ENCODE assay signal across 16 cellular contexts in genomic region chr7:152924826-152925411, GRCh38.
DNase-seq lines count a peak whose midpoint lies in the region; ATAC-seq, FAIRE-seq and TF ChIP-seq lines count a peak whose summit lies in the region.
"Had no signal": no experiment of that assay in that cellular context is flagged by ENCODE, and none has a peak within 500 bp of the region (broad histone marks: within the 10 kb centered on the region; RNA-seq: fewer than 3 reads in every experiment).

No MANE protein-coding gene starts in this region.

- TF ChIP-seq POLR2A in K562 (conservative IDR thresholded peaks at IDR 0.05), result no peak
- TF ChIP-seq POLR2A in prostate gland (IDR thresholded peaks at IDR 0.05), result no peak

- no peaks in the 10 kb centered on the region for H3K79me2 ChIP-seq in K562 (ENCODE audit: control insufficient read depth, insufficient read depth, low read length)
- no peaks in the 10 kb centered on the region for H3K79me2 ChIP-seq in PC-9 (ENCODE audit: low read depth)

- no peak for TF ChIP-seq EP300 in K562 (IDR thresholded peaks at IDR 0.05; ENCODE audit: low read length)

- FAIRE-seq in K562 (lab: Jason Lieb, UNC), result no peak

- H3K9me3 ChIP-seq in ES-I3 (ENCODE audit: control insufficient read depth, insufficient read depth, low read length), result peaks cover 4% of the 10 kb centered on the region; the same call in 1 of the 2 replicates
- no peaks in the 10 kb centered on the region for H3K9me3 ChIP-seq in K562 (replicated peaks; ENCODE audit: control insufficient read depth, insufficient read depth, low read depth, low read length)
- no peaks in the 10 kb centered on the region for H3K9me3 ChIP-seq in prostate gland
- H3K9me3 ChIP-seq in PC-9 (ENCODE audit: insufficient read depth, low read depth), result no peaks in the 10 kb centered on the region; the same call in 1 of the 2 replicates
- H3K9me3 ChIP-seq: uterus had no signal

- H3K27ac ChIP-seq in K562 (ENCODE audit: extremely low read depth, low read depth, low read length), result no peak overlapping the region
- H3K27ac ChIP-seq in prostate gland, result no peak overlapping the region
- no peak overlapping the region for H3K27ac ChIP-seq in PC-9
- H3K27ac ChIP-seq: KMS-11, uterus had no signal

- 10% methylated on average over 30 of the region's 33 CpGs for WGBS in K562 (ENCODE audit: insufficient coverage, low coverage, missing lambda C conversion rate)
- 30% methylated on average over 33 of the region's 33 CpGs for WGBS in prostate gland

- no peaks in the 10 kb centered on the region for H3K9me1 ChIP-seq in K562 (ENCODE audit: control insufficient read depth, insufficient read depth, low read length)

- H3K4me3 ChIP-seq in K562 (no peak overlapping the region), prostate gland (peak overlapping the region; percentile 23 to 28), PC-9 (no peak overlapping the region)

- intact Hi-C loops in K562 (cut with micrococcal nuclease) (no loop called here), prostate gland (cut with DNase I) (no loop called here), PC-9 (cut with micrococcal nuclease; ENCODE audit: unreplicated experiment) (no loop called here)

- H3K27me3 ChIP-seq in K562 (ENCODE audit: control insufficient read depth in 2 of 2, insufficient read depth in 2 of 2, low read length in 2 of 2) (peaks cover 43 to 51% of the 10 kb centered on the region in 2 experiments; a peak in 4 of 5 replicates), prostate gland (replicated peaks; ENCODE audit: insufficient read depth) (peaks cover 4% of the 10 kb centered on the region), PC-9 (ENCODE audit: insufficient read depth, low read depth) (peaks cover 63% of the 10 kb centered on the region)
- H3K27me3 ChIP-seq: uterus had no signal

- no peaks in the 10 kb centered on the region for H3K9me2 ChIP-seq in PC-9 (ENCODE audit: insufficient read depth)

- H3K4me2 ChIP-seq in K562 (ENCODE audit: insufficient read depth, low read length) (no peak overlapping the region), PC-9 (no peak overlapping the region)
- H3K4me2 ChIP-seq: KMS-11 had no signal

- peaks cover 14 to 24% of the 10 kb centered on the region in 2 donors for H3K9me3 Mint-ChIP-seq in activated naive CD4-positive, alpha-beta T cell treated with anti-CD3 and anti-CD28 coated beads, Interleukin-2, amount 50 U/mL, for 72 hours

- H4K20me1 ChIP-seq in K562 (replicated peaks; ENCODE audit: control insufficient read depth, insufficient read depth, low read length), result no peaks in the 10 kb centered on the region
- H4K20me1 ChIP-seq in PC-9 (ENCODE audit: insufficient read depth), result no peaks in the 10 kb centered on the region; the same call in 1 of the 2 replicates

- ATAC-seq in K562 (no peak), GM19467 (IDR thresholded peaks at IDR 0.05; ENCODE audit: unreplicated experiment) (no peak), GM18873 (IDR thresholded peaks at IDR 0.05; ENCODE audit: low FRiP score, unreplicated experiment) (no peak)
- ATAC-seq in activated naive CD4-positive, alpha-beta T cell treated with anti-CD3 and anti-CD28 coated beads, Interleukin-2, amount 50 U/mL, for 72 hours, result no peak
- ATAC-seq: activated CD8-positive, alpha-beta T cell treated with anti-CD3 and anti-CD28 coated beads, Interleukin-2, amount 10 ng/mL, durations not matched to agents 7 days and 5 days; esophagus mucosa had no signal

- TF ChIP-seq RAD21 in K562 (CRISPR knock-in tag; conservative IDR thresholded peaks at IDR 0.05 in 1 of 2, IDR thresholded peaks at IDR 0.05 in 1 of 2), result no peak

- no peak overlapping the region for H3K27ac Mint-ChIP-seq in activated naive CD4-positive, alpha-beta T cell treated with anti-CD3 and anti-CD28 coated beads, Interleukin-2, amount 50 U/mL, for 72 hours
- H3K27ac Mint-ChIP-seq: activated CD8-positive, alpha-beta T cell treated with anti-CD3 and anti-CD28 coated beads, Interleukin-2, amount 10 ng/mL, durations not matched to agents 7 days and 5 days; activated naive CD4-positive, alpha-beta T cell treated with anti-CD3 and anti-CD28 coated beads for 36 hours; immature natural killer cell had no signal

- H3K4me1 ChIP-seq in ES-I3 (ENCODE audit: insufficient read depth, low read length), result no peaks in the 10 kb centered on the region
- H3K4me1 ChIP-seq in K562 (replicated peaks in 1 of 2; ENCODE audit: control insufficient read depth in 2 of 2, insufficient read depth in 2 of 2, low read length in 2 of 2), result peaks cover 0 to 11% of the 10 kb centered on the region in 2 experiments; a peak in 1 of 5 replicates
- no peaks in the 10 kb centered on the region for H3K4me1 ChIP-seq in prostate gland (replicated peaks)
- no peaks in the 10 kb centered on the region for H3K4me1 ChIP-seq in PC-9 (replicated peaks; ENCODE audit: insufficient read depth)
- H3K4me1 ChIP-seq: uterus had no signal

- POLR2A ChIA-PET in K562 (lab: Yijun Ruan, JAX), result interaction anchor here (0.6 kb wide), 3 partner anchors 15 to 831 kb away, joined by 3 to 4 read pairs (median 4); no protein-coding TSS in a partner anchor
- POLR2A ChIA-PET in PC-9 (lab: Charles Lee; ENCODE audit: unreplicated experiment), result no interaction called here

- CTCF ChIA-PET in K562 (lab: Yijun Ruan, JAX; ENCODE audit: low intra/inter-chr PET ratio) (no interaction called here), PC-9 (lab: Charles Lee) (no interaction called here)

- TF ChIP-seq CTCF in K562 (IDR thresholded peaks at IDR 0.05 in 2 of 3, conservative IDR thresholded peaks at IDR 0.05 in 1 of 3; ENCODE audit: insufficient read depth in 2 of 3, low read depth in 1 of 3, low read length in 3 of 3), result no peak
- TF ChIP-seq CTCF in prostate gland (IDR thresholded peaks at IDR 0.05), result no peak
- no peak for TF ChIP-seq CTCF in PC-9 (conservative IDR thresholded peaks at IDR 0.05)

- DNase-seq in K562 (ENCODE audit: extremely low read depth in 1 of 4, low spot score in 3 of 4) (no peak), iPS-NIHi7 (ENCODE audit: extremely low spot score) (peak; percentile 65), prostate gland (ENCODE audit: low spot score) (no peak), PC-9 (no peak)
- no peak for DNase-seq in activated naive CD4-positive, alpha-beta T cell treated with anti-CD3 and anti-CD28 coated beads, Interleukin-2, amount 50 U/mL, for 72 hours (ENCODE audit: low spot score in 2 of 2)
- DNase-seq: activated CD8-positive, alpha-beta T cell treated with anti-CD3 and anti-CD28 coated beads, Interleukin-2, amount 10 ng/mL, durations not matched to agents 7 days and 5 days; activated naive CD4-positive, alpha-beta T cell treated with anti-CD3 and anti-CD28 coated beads for 36 hours; immature natural killer cell; NCI-H1694; NCI-H69; uterus had no signal

- H3K36me3 ChIP-seq in ES-I3 (ENCODE audit: insufficient read depth, low read length) (no peaks in the 10 kb centered on the region), K562 (ENCODE audit: control insufficient read depth, insufficient read depth, low read length) (no peaks in the 10 kb centered on the region), prostate gland (no peaks in the 10 kb centered on the region), PC-9 (ENCODE audit: low read depth) (no peaks in the 10 kb centered on the region)
- H3K36me3 ChIP-seq: uterus had no signal

- H3K36me3 Mint-ChIP-seq in activated naive CD4-positive, alpha-beta T cell treated with anti-CD3 and anti-CD28 coated beads, Interleukin-2, amount 50 U/mL, for 72 hours, result peaks cover 16% of the 10 kb centered on the region in 2 donors

- BruUV-seq in K562 (replicated peaks; lab: Mats Ljungman, UMichigan) (no TSS peak), PC-9 (replicated peaks; lab: Mats Ljungman, UMichigan) (no TSS peak)

- in situ Hi-C loops in K562 (cut with MboI), result no loop called here

- H3F3A ChIP-seq in PC-9 (ENCODE audit: insufficient read depth, low read depth), result no peaks in the 10 kb centered on the region

- H3K9ac ChIP-seq in ES-I3 (ENCODE audit: low read depth, low read length) (peak overlapping the region; percentile 88), K562 (ENCODE audit: insufficient read depth in 1 of 2, low read depth in 2 of 2, low read length in 2 of 2) (no peak overlapping the region)
- H3K9ac ChIP-seq: KMS-11 had no signal

- H2AFZ ChIP-seq in K562 (ENCODE audit: low read depth, low read length) (no peak overlapping the region), PC-9 (no peak overlapping the region)

TF ChIP-seq in K562, 482 proteins besides CTCF, POLR2A, EP300 and RAD21:
- no peak for TF ChIP-seq NRF1 (conservative IDR thresholded peaks at IDR 0.05 in 1 of 2, IDR thresholded peaks at IDR 0.05 in 1 of 2)
- TF ChIP-seq EZH2 (IDR thresholded peaks at IDR 0.05; ENCODE audit: borderline replicate concordance, low read depth, low read length), result peak; percentile 68; the same call in 1 of the 2 replicates
TF ChIP-seq in K562: peak in this region for 1.

Comparison
In these comparisons a context has a peak if more than half of its experiments do, and no peak if none do; other contexts are left out.
1. H3K4me3 ChIP-seq: peak in prostate gland (2 of 2); none in K562 (single experiment) and PC-9 (single experiment).